ENCODE assay signal across 20 cellular contexts in genomic region chr9:108245331-108245730, GRCh38.
"Had no signal": no experiment of that assay in that cellular context is flagged by ENCODE, and none has a peak within 500 bp of the region (broad histone marks: within the 10 kb centered on the region; RNA-seq: fewer than 3 reads in every experiment).

No MANE protein-coding gene starts in this region.

- DNase-seq: central memory CD4-positive, alpha-beta T cell; cortex of kidney; effector memory CD8-positive, alpha-beta T cell; esophagus squamous epithelium; foreskin fibroblast; left colon; left ventricle myocardium superior; posterior cingulate gyrus; sigmoid colon; stimulated activated CD4-positive, alpha-beta T cell treated with anti-CD3 and anti-CD28 coated beads, Interleukin-2, amount 100 ng/mL, for 24 hours; stimulated activated CD4-positive, alpha-beta T cell treated with anti-CD3 and anti-CD28 coated beads, Interleukin-4, amount 100 ng/mL, for 4 hours; stimulated activated naive CD4-positive, alpha-beta T cell; tibial artery; upper lobe of right lung had no signal

- H3K4me1 ChIP-seq: esophagus squamous epithelium, right atrium auricular region, sigmoid colon, tibial artery, upper lobe of right lung had no signal

- H3K9me3 ChIP-seq: esophagus squamous epithelium, neutrophil, right atrium auricular region, sigmoid colon, tibial artery, upper lobe of right lung had no signal

- H3K4me3 ChIP-seq: esophagus squamous epithelium, hepatocyte, lung, right atrium auricular region, sigmoid colon, skin epidermis, tibial artery, upper lobe of right lung had no signal

- H2AFZ ChIP-seq: hepatocyte had no signal

- H3K79me2 ChIP-seq: hepatocyte had no signal

- H3K27me3 ChIP-seq: esophagus squamous epithelium, hepatocyte, neutrophil, right atrium auricular region, sigmoid colon, tibial artery, upper lobe of right lung had no signal

- H3K27ac ChIP-seq: epithelial cell of prostate, esophagus squamous epithelium, hepatocyte, neutrophil, right atrium auricular region, sigmoid colon, skin epidermis, tibial artery, upper lobe of right lung had no signal

- H3K36me3 ChIP-seq: esophagus squamous epithelium, neutrophil, right atrium auricular region, sigmoid colon, tibial artery, upper lobe of right lung had no signal

- ATAC-seq: effector memory CD8-positive, alpha-beta T cell; left colon; left ventricle myocardium superior; upper lobe of right lung had no signal

- H3K4me2 ChIP-seq: hepatocyte had no signal
